In genomic region chr7:158973941-158974785, GRCh38 we compare ENCODE assay signal across 21 cellular contexts.
DNase-seq lines count a peak whose midpoint lies in the region; ATAC-seq, FAIRE-seq and TF ChIP-seq lines count a peak whose summit lies in the region.
"Had no signal": no experiment of that assay in that cellular context is flagged by ENCODE, and none has a peak within 500 bp of the region (broad histone marks: within the 10 kb centered on the region; RNA-seq: fewer than 3 reads in every experiment).

No MANE protein-coding gene starts in this region.

- no peak overlapping the region for H3K27ac ChIP-seq in GM23338 (ENCODE audit: low read depth)
- no peak overlapping the region for H3K27ac ChIP-seq in K562 (ENCODE audit: extremely low read depth, low read depth, low read length)
- H3K27ac ChIP-seq: A549 had no signal

- H3K9me3 Mint-ChIP-seq in GM23338 (peaks cover 84% of the 10 kb centered on the region), mesothelial cell of epicardium (peaks cover 21% of the 10 kb centered on the region), Calu3 (ENCODE audit: low read depth, unreplicated experiment) (no peaks in the 10 kb centered on the region)

- TF ChIP-seq POLR2A in K562 (conservative IDR thresholded peaks at IDR 0.05): no peak

- ATAC-seq in GM23338 (no peak), K562 (no peak), GM18907 (IDR thresholded peaks at IDR 0.05; ENCODE audit: unreplicated experiment) (no peak)
- ATAC-seq: Panc1, SK-N-SH treated with all-trans-retinoic acid at 6 μM for 48 hours had no signal

- peaks cover 34% of the 10 kb centered on the region for H3K36me3 Mint-ChIP-seq in GM23338 (ENCODE audit: low read depth)
- peaks cover 3% of the 10 kb centered on the region for H3K36me3 Mint-ChIP-seq in mesothelial cell of epicardium
- peaks cover 6% of the 10 kb centered on the region for H3K36me3 Mint-ChIP-seq in Calu3 (ENCODE audit: insufficient read depth, unreplicated experiment)

- H3K27me3 Mint-ChIP-seq in GM23338 (ENCODE audit: insufficient read depth, low read depth, poor library complexity): peaks cover 13% of the 10 kb centered on the region
- H3K27me3 Mint-ChIP-seq in mesothelial cell of epicardium (ENCODE audit: low read depth): no peaks in the 10 kb centered on the region
- no peaks in the 10 kb centered on the region for H3K27me3 Mint-ChIP-seq in Calu3 (ENCODE audit: unreplicated experiment)

- CTCF ChIA-PET in K562 (lab: Yijun Ruan, JAX; ENCODE audit: low intra/inter-chr PET ratio) (interaction anchor here (3.7 kb wide), 1 partner anchor 278 kb away, joined by 33 read pairs; no protein-coding TSS in a partner anchor), Calu3 (lab: Charles Lee) (no interaction called here)

- no peaks in the 10 kb centered on the region for H3F3A ChIP-seq in GM23338 (replicated peaks; ENCODE audit: low read depth)

- no peaks in the 10 kb centered on the region for H3K4me1 Mint-ChIP-seq in GM23338
- H3K4me1 Mint-ChIP-seq in mesothelial cell of epicardium: peaks cover 12% of the 10 kb centered on the region
- H3K4me1 Mint-ChIP-seq in Calu3 (ENCODE audit: low read depth, unreplicated experiment): peaks cover 8% of the 10 kb centered on the region

- no peaks in the 10 kb centered on the region for H3K79me2 ChIP-seq in GM23338 (replicated peaks; ENCODE audit: insufficient read depth)
- no peaks in the 10 kb centered on the region for H3K79me2 ChIP-seq in K562 (ENCODE audit: control insufficient read depth, insufficient read depth, low read length)

- H3K4me2 ChIP-seq in GM23338 (no peak overlapping the region), K562 (ENCODE audit: insufficient read depth, low read length) (no peak overlapping the region)
- H3K4me2 ChIP-seq: A549 had no signal

- POLR2A ChIA-PET in K562 (lab: Yijun Ruan, JAX): interaction anchor here (0.5 kb wide), 1 partner anchor 581 kb away, joined by 3 read pairs; no protein-coding TSS in a partner anchor

- H3K36me3 ChIP-seq in GM23338 (ENCODE audit: insufficient read depth) (no peaks in the 10 kb centered on the region), K562 (ENCODE audit: control insufficient read depth, insufficient read depth, low read length) (no peaks in the 10 kb centered on the region)
- H3K36me3 ChIP-seq: BE2C had no signal

- H3K4me3 Mint-ChIP-seq in GM23338 (no peak overlapping the region), mesothelial cell of epicardium (peak overlapping the region; percentile 40), Calu3 (ENCODE audit: low read depth, unreplicated experiment) (no peak overlapping the region)

- H3K9ac ChIP-seq in K562 (ENCODE audit: insufficient read depth in 1 of 2, low read depth in 2 of 2, low read length in 2 of 2): no peak overlapping the region

- intact Hi-C loops in K562 (cut with micrococcal nuclease) (loop anchor here (2.0 kb wide), 1 partner anchor 387 kb away; the partner anchor contains the start of gene PTPRN2), Calu3 (cut with micrococcal nuclease; ENCODE audit: unreplicated experiment) (no loop called here)

- FAIRE-seq in K562 (lab: Jason Lieb, UNC): no peak
- FAIRE-seq: A549, HTR-8/SVneo had no signal

- H3K27me3 ChIP-seq in GM23338 (ENCODE audit: insufficient read depth) (no peaks in the 10 kb centered on the region), K562 (ENCODE audit: control insufficient read depth in 2 of 2, insufficient read depth in 2 of 2, low read length in 2 of 2) (peaks cover 14 to 17% of the 10 kb centered on the region in 2 experiments)
- H3K27me3 ChIP-seq: BE2C had no signal

- no peaks in the 10 kb centered on the region for H3K9me1 ChIP-seq in K562 (ENCODE audit: control insufficient read depth, insufficient read depth, low read length)

- BruUV-seq in K562 (replicated peaks; lab: Mats Ljungman, UMichigan): no TSS peak
- no TSS peak for BruUV-seq in Calu3 (replicated peaks; lab: Mats Ljungman, UMichigan)

- 82% methylated on average over 52 of the region's 70 CpGs for WGBS in K562 (ENCODE audit: insufficient coverage, low coverage, missing lambda C conversion rate)

- no peak overlapping the region for H3K27ac Mint-ChIP-seq in GM23338
- H3K27ac Mint-ChIP-seq in mesothelial cell of epicardium: no peak overlapping the region
- no peak overlapping the region for H3K27ac Mint-ChIP-seq in Calu3 (ENCODE audit: unreplicated experiment)

- H3K4me3 ChIP-seq in GM23338: no peak overlapping the region
- H3K4me3 ChIP-seq in K562: no peak overlapping the region
- H3K4me3 ChIP-seq: A549 had no signal

- H3K9me2 ChIP-seq in GM23338 (ENCODE audit: insufficient read depth): no peaks in the 10 kb centered on the region

- no peak for TF ChIP-seq CTCF in GM23338 (conservative IDR thresholded peaks at IDR 0.05; ENCODE audit: low read depth in 2 of 2)
- no peak for TF ChIP-seq CTCF in K562 (IDR thresholded peaks at IDR 0.05 in 2 of 3, conservative IDR thresholded peaks at IDR 0.05 in 1 of 3; ENCODE audit: insufficient read depth in 2 of 3, low read depth in 1 of 3, low read length in 3 of 3)
- no peak for TF ChIP-seq CTCF in mesothelial cell of epicardium (IDR thresholded peaks at IDR 0.05; ENCODE audit: unreplicated experiment)
- TF ChIP-seq CTCF in Calu3 (IDR thresholded peaks at IDR 0.05; ENCODE audit: unreplicated experiment): no peak

- TF ChIP-seq RAD21 in K562 (CRISPR knock-in tag; conservative IDR thresholded peaks at IDR 0.05 in 1 of 2, IDR thresholded peaks at IDR 0.05 in 1 of 2): no peak

- H2AFZ ChIP-seq in GM23338 (no peak overlapping the region), K562 (ENCODE audit: low read depth, low read length) (no peak overlapping the region)

- H3K4me1 ChIP-seq in GM23338 (ENCODE audit: insufficient read depth) (no peaks in the 10 kb centered on the region), K562 (replicated peaks in 1 of 2; ENCODE audit: control insufficient read depth in 2 of 2, insufficient read depth in 2 of 2, low read length in 2 of 2) (peaks cover 24 to 35% of the 10 kb centered on the region in 2 experiments)
- H3K4me1 ChIP-seq: A549, BE2C had no signal

- no peaks in the 10 kb centered on the region for H3K9me3 ChIP-seq in K562 (replicated peaks; ENCODE audit: control insufficient read depth, insufficient read depth, low read depth, low read length)
- H3K9me3 ChIP-seq: BE2C had no signal

- no peaks in the 10 kb centered on the region for H4K20me1 ChIP-seq in GM23338 (replicated peaks; ENCODE audit: insufficient read depth)
- no peaks in the 10 kb centered on the region for H4K20me1 ChIP-seq in K562 (replicated peaks; ENCODE audit: control insufficient read depth, insufficient read depth, low read length)

- no peak for TF ChIP-seq EP300 in K562 (IDR thresholded peaks at IDR 0.05; ENCODE audit: low read length)

- peak; percentile 58 for DNase-seq in GM23338 (ENCODE audit: low spot score)
- DNase-seq in HT-29 (ENCODE audit: low spot score): peak; percentile 58
- no peak for DNase-seq in K562 (ENCODE audit: extremely low read depth in 1 of 4, low spot score in 3 of 4)
- DNase-seq in mesothelial cell of epicardium (ENCODE audit: low spot score in 2 of 2, unreplicated experiment in 2 of 2): no peak
- DNase-seq in SW 1271 (lab: John Stamatoyannopoulos, UW): no peak
- DNase-seq in NOMO-1 (lab: John Stamatoyannopoulos, UW; ENCODE audit: unreplicated experiment in 2 of 2): no peak
- DNase-seq in Calu3: no peak
- DNase-seq: DMS79; IMR-90; MV-4-11; NCI-H1105 treated with DMSO at 0.1 percent for 48 hours; NCI-H2081 treated with DMSO at 0.1 percent for 48 hours; NCI-H446; NK-92 treated with Interleukin-12 subunit alpha and Interleukin-12 subunit beta, amount 100 ng/mL, for 24 hours; SIG-M5 had no signal

- in situ Hi-C loops in K562 (cut with MboI): loop anchor here (10.0 kb wide), 1 partner anchor 279 kb away; no protein-coding TSS in a partner anchor

TF ChIP-seq in K562, 482 proteins besides CTCF, POLR2A, EP300 and RAD21:
- TF ChIP-seq IFI16 (CRISPR knock-in tag; IDR thresholded peaks at IDR 0.05) (no peak), HDAC3 (IDR thresholded peaks at IDR 0.05; ENCODE audit: borderline replicate concordance, partially characterized antibody) (no peak), PCBP1 (IDR thresholded peaks at IDR 0.05; ENCODE audit: low read depth, low read length, poor library complexity, severe bottlenecking) (peak; percentile 33)
- TF ChIP-seq, protein P1, sequence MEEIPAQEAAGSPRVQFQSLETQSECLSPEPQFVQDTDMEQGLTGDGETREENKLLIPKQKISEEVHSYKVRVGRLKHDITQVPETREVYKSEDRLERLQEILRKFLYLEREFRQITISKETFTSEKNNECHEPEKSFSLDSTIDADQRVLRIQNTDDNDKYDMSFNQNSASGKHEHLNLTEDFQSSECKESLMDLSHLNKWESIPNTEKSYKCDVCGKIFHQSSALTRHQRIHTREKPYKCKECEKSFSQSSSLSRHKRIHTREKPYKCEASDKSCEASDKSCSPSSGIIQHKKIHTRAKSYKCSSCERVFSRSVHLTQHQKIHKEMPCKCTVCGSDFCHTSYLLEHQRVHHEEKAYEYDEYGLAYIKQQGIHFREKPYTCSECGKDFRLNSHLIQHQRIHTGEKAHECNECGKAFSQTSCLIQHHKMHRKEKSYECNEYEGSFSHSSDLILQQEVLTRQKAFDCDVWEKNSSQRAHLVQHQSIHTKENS (CRISPR knock-in tag; IDR thresholded peaks at IDR 0.05): no peak
- TF ChIP-seq, protein P2, sequence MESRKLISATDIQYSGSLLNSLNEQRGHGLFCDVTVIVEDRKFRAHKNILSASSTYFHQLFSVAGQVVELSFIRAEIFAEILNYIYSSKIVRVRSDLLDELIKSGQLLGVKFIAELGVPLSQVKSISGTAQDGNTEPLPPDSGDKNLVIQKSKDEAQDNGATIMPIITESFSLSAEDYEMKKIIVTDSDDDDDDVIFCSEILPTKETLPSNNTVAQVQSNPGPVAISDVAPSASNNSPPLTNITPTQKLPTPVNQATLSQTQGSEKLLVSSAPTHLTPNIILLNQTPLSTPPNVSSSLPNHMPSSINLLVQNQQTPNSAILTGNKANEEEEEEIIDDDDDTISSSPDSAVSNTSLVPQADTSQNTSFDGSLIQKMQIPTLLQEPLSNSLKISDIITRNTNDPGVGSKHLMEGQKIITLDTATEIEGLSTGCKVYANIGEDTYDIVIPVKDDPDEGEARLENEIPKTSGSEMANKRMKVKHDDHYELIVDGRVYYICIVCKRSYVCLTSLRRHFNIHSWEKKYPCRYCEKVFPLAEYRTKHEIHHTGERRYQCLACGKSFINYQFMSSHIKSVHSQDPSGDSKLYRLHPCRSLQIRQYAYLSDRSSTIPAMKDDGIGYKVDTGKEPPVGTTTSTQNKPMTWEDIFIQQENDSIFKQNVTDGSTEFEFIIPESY (CRISPR knock-in tag; IDR thresholded peaks at IDR 0.05): peak; percentile 25; the same call in 1 of the 2 replicates
TF ChIP-seq in K562: peak in this region for 2.

Comparison
In these comparisons a context has a peak if more than half of its experiments do, and no peak if none do; other contexts are left out.
1. DNase-seq: peak in GM23338 (single experiment) and HT-29 (single experiment); none in K562 (0 of 4), mesothelial cell of epicardium (0 of 2), SW 1271 (0 of 2), NOMO-1 (0 of 2) and Calu3 (single experiment).